In the genomic region with DNA sequence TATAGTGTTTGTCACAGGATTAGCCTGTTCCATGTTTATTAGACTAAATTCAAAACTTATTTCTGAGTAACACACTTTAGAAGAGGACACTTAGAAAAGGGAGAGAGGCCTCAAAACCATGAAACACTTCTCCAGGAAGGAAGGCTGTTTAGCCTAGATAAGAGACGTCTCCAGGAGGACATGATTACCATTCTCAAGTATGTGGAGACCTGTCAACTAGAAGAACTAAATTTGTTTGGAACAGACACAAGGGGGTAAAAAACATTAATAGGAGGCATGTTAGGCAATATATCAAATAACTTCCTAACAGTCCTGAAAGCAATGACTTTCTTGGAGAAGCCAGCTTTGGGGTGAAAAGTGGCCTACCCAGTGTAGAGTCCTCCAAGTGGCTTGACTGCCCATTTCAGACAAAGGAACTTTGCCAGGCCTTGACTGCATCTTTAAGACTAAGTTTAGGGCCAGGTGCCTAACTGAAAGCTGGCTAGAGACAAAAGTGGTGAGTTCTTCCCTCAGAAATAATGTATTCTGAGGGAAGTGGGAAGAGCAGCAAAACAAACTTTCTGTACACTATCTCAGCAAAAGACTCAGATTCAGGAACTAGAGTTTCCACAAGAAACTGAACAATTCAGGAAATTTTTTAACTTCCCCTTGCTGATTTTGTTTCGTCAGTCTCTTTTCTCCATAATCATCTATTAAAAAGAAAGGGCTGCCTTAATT, we compare ENCODE assay signal across 11 cellular contexts. TPM values are rescaled to one million over a fixed set of nuclear protein-coding genes. Genes with fewer than 3 reads are reported as not detected.
DNase-seq lines count a peak whose midpoint lies in the region; ATAC-seq and TF ChIP-seq lines count a peak whose summit lies in the region.
"Had no signal": no experiment of that assay in that cellular context is flagged by ENCODE, and none has a peak within 500 bp of the region (broad histone marks: within the 10 kb centered on the region; RNA-seq: fewer than 3 reads in every experiment).

No MANE protein-coding gene starts in this region.

- peaks cover 84% of the 10 kb centered on the region for H3K79me2 ChIP-seq in OCI-LY7 (ENCODE audit: insufficient read depth, low read depth, low read length)

- H4K20me1 ChIP-seq in OCI-LY7 (ENCODE audit: insufficient read depth, low read length) = peaks cover 22% of the 10 kb centered on the region

- BruUV-seq in OCI-LY7 (replicated peaks; lab: Mats Ljungman, UMichigan) = no TSS peak

- DNase-seq in ELR (ENCODE audit: low read depth) (peak; percentile 12), OCI-LY7 (ENCODE audit: low spot score) (no peak), esophagus squamous epithelium (lab: John Stamatoyannopoulos, UW) (no peak), pons (ENCODE audit: low spot score) (peak; percentile 57)
- DNase-seq: activated CD4-positive, alpha-beta T cell treated with anti-CD3 and anti-CD28 coated beads for 4 hours; glutamatergic neuron had no signal

- 51 to 61% methylated on average over 2 of the region's 2 CpGs for WGBS in esophagus squamous epithelium, 2 donors

- intact Hi-C loops in OCI-LY7 (cut with micrococcal nuclease; ENCODE audit: unreplicated experiment) = no loop called here
- intact Hi-C loops in esophagus squamous epithelium (cut with DNase I) = no loop called here

- H3K36me3 ChIP-seq in OCI-LY7 (ENCODE audit: insufficient read depth, low read length) (peaks cover 64% of the 10 kb centered on the region), esophagus squamous epithelium (peaks cover 6 to 38% (median 17%) of the 10 kb centered on the region in 3 donors)
- H3K36me3 ChIP-seq: neural progenitor cell had no signal

- H3K9me3 ChIP-seq in OCI-LY7 (ENCODE audit: low read length) (no peaks in the 10 kb centered on the region), esophagus squamous epithelium (no peaks in the 10 kb centered on the region)

- H3K27ac ChIP-seq in OCI-LY7 (ENCODE audit: low read depth, low read length, poor library complexity, severe bottlenecking) (no peak overlapping the region), esophagus squamous epithelium (peak overlapping the region in 3 of 4 donors; percentile 14 to 45 (median 40))
- H3K27ac ChIP-seq: neural progenitor cell had no signal

- H3K4me1 ChIP-seq in OCI-LY7 (ENCODE audit: insufficient read depth, low read length, poor library complexity, severe bottlenecking) (peaks cover 40% of the 10 kb centered on the region), esophagus squamous epithelium (peaks cover 22 to 77% (median 46%) of the 10 kb centered on the region in 3 donors)
- H3K4me1 ChIP-seq: neural progenitor cell had no signal

- POLR2A ChIA-PET in OCI-LY7 (lab: Charles Lee) = interaction anchor here (1.2 to 3.2 kb wide), 5 partner anchors 8 to 88 kb away, joined by 3 to 12 read pairs (median 5); partner anchors contain the start of gene NCOA4

- no peak for ATAC-seq in GM19467 (IDR thresholded peaks at IDR 0.05; ENCODE audit: unreplicated experiment)
- no peak for ATAC-seq in GM18519 (IDR thresholded peaks at IDR 0.05; ENCODE audit: low FRiP score, unreplicated experiment)
- ATAC-seq in HG02852 (IDR thresholded peaks at IDR 0.05; ENCODE audit: unreplicated experiment) = no peak
- ATAC-seq in HG03571 (IDR thresholded peaks at IDR 0.05; ENCODE audit: unreplicated experiment) = no peak

- no peaks in the 10 kb centered on the region for H3K9me2 ChIP-seq in OCI-LY7 (ENCODE audit: insufficient read depth, low read length)

- TF ChIP-seq POLR2A in esophagus squamous epithelium (IDR thresholded peaks at IDR 0.05) = no peak

- CTCF ChIA-PET in OCI-LY7 (lab: Charles Lee; ENCODE audit: unreplicated experiment) = no interaction called here

- peak overlapping the region; percentile 76 for H3K4me2 ChIP-seq in OCI-LY7 (ENCODE audit: low read length)
- H3K4me2 ChIP-seq: neural progenitor cell had no signal

- H3K4me3 ChIP-seq in OCI-LY7 (ENCODE audit: low read depth, low read length, poor library complexity, severe bottlenecking) (no peak overlapping the region), esophagus squamous epithelium (no peak overlapping the region)
- H3K4me3 ChIP-seq: neural progenitor cell had no signal

- H3K27me3 ChIP-seq in esophagus squamous epithelium = no peaks in the 10 kb centered on the region
- H3K27me3 ChIP-seq: neural progenitor cell had no signal

- H2AFZ ChIP-seq in OCI-LY7 (ENCODE audit: low read length) = no peak overlapping the region
- H2AFZ ChIP-seq: neural progenitor cell had no signal

- TF ChIP-seq CTCF in OCI-LY7 (conservative IDR thresholded peaks at IDR 0.05; ENCODE audit: low read length) (no peak), esophagus squamous epithelium (IDR thresholded peaks at IDR 0.05) (no peak)

RNA-seq across cellular contexts. Expression of gene NCOA4, which starts 11.8 kb away (rescaled TPM):
- 78.8 and 100.0 TPM in 2 replicates for total RNA-seq in OCI-LY7 (2014; rRNA removed; shearing (Covaris generic))
- total RNA-seq in OCI-LY7 (2022) = 71.1 and 72.4 TPM in 2 replicates
- total RNA-seq in esophagus squamous epithelium = 100 to 1,000 TPM; 122 to 161 (median 141) TPM

RNA-seq across cellular contexts. Expression of gene MSMB, which starts 27.5 kb away (rescaled TPM):
- total RNA-seq in OCI-LY7 (2014; rRNA removed; shearing (Covaris generic)) = not detected in 2 replicates
- total RNA-seq in OCI-LY7 (2022) (not detected in 2 replicates), esophagus squamous epithelium (1 to 10 TPM in 1 of 4 donors, not detected in 3; 8.4 TPM)

RNA-seq across cellular contexts. Expression of gene TIMM23, which starts 46.3 kb away (rescaled TPM):
- 50.5 and 50.6 TPM in 2 replicates for total RNA-seq in OCI-LY7 (2014; rRNA removed; shearing (Covaris generic))
- total RNA-seq in OCI-LY7 (2022) (51.7 and 59.1 TPM in 2 replicates), esophagus squamous epithelium (10 to 100 TPM; 43.1 to 80.5 (median 54.6) TPM)

Comparison
In these comparisons a context has a peak if more than half of its experiments do, and no peak if none do; other contexts are left out.
1. DNase-seq: peak in ELR (single experiment) and pons (single experiment); none in OCI-LY7 (single experiment) and esophagus squamous epithelium (single experiment).